ENCODE assay signal across 8 cellular contexts in genomic region chr17:76500074-76500744, GRCh38. TPM values are rescaled to one million over a fixed set of nuclear protein-coding genes. Genes with fewer than 3 reads are reported as not detected.
DNase-seq lines count a peak whose midpoint lies in the region; ATAC-seq and TF ChIP-seq lines count a peak whose summit lies in the region.

No MANE protein-coding gene starts in this region.

- H3K27ac Mint-ChIP-seq in CD14-positive monocyte (peak overlapping the region; percentile 88 to 96 (median 94)), naive B cell (peak overlapping the region; percentile 0 to 98 (median 93))

- H3K27me3 Mint-ChIP-seq in CD14-positive monocyte (ENCODE audit: low read depth in 3 of 3) (peaks cover 0 to 2% (median 0%) of the 10 kb centered on the region in 3 donors), naive B cell (no peaks in the 10 kb centered on the region)

- ATAC-seq in naive B cell (ENCODE audit: low read depth in 2 of 2): no peak
- ATAC-seq in HG02798 (IDR thresholded peaks at IDR 0.05; ENCODE audit: poor library complexity, unreplicated experiment): no peak
- no peak for ATAC-seq in HG03521 (IDR thresholded peaks at IDR 0.05; ENCODE audit: unreplicated experiment)

- intact Hi-C loops in CD14-positive monocyte (cut with micrococcal nuclease): loop anchor here in 1 of 2 donors (10.0 kb wide), 2 partner anchors 115 to 215 kb away; partner anchors contain the start of genes MXRA7 and SPHK1

- H3K4me1 Mint-ChIP-seq in CD14-positive monocyte (peaks cover 82% of the 10 kb centered on the region), naive B cell (peaks cover 65 to 68% (median 66%) of the 10 kb centered on the region in 3 donors)

- no peaks in the 10 kb centered on the region for H3K27me3 ChIP-seq in WERI-Rb-1 (ENCODE audit: insufficient read depth, low read depth, severe bottlenecking)

- peak; percentile 74 for DNase-seq in CD14-positive monocyte (ENCODE audit: low spot score)
- no peak for DNase-seq in LNCaP clone FGC (ENCODE audit: low read depth)
- no peak for DNase-seq in caudate nucleus (lab: John Stamatoyannopoulos, UW)
- no peak for DNase-seq in naive B cell
- DNase-seq in WERI-Rb-1: no peak
- DNase-seq in cerebellar nuclear complex (lab: John Stamatoyannopoulos, UW): no peak

- H3K4me3 ChIP-seq in LNCaP clone FGC (ENCODE audit: low read depth, low read length): peak overlapping the region; percentile 80
- H3K4me3 ChIP-seq in WERI-Rb-1 (ENCODE audit: low read depth, low read length): no peak overlapping the region

- H3K9me3 Mint-ChIP-seq in CD14-positive monocyte (no peaks in the 10 kb centered on the region), naive B cell (no peaks in the 10 kb centered on the region)

- peak overlapping the region; percentile 91 for H3K27ac ChIP-seq in caudate nucleus (ENCODE audit: low read depth, low read length)
- H3K27ac ChIP-seq in WERI-Rb-1: no peak overlapping the region; the same call in 1 of the 2 replicates

- TF ChIP-seq CTCF in CD14-positive monocyte (IDR thresholded peaks at IDR 0.05) (no peak), LNCaP clone FGC (IDR thresholded peaks at IDR 0.05; ENCODE audit: control insufficient read depth, extremely low read depth, insufficient read depth) (no peak), WERI-Rb-1 (IDR thresholded peaks at IDR 0.05; ENCODE audit: low read depth, low read length) (no peak)

- H3K36me3 Mint-ChIP-seq in CD14-positive monocyte (peaks cover 40 to 42% of the 10 kb centered on the region in 2 donors), naive B cell (peaks cover 0 to 10% of the 10 kb centered on the region in 2 donors)

- no peaks in the 10 kb centered on the region for H3K36me3 ChIP-seq in WERI-Rb-1

- H3K4me3 Mint-ChIP-seq in CD14-positive monocyte: peak overlapping the region; percentile 87 to 95
- peak overlapping the region; percentile 84 to 100 (median 98) for H3K4me3 Mint-ChIP-seq in naive B cell

- H3K9me3 ChIP-seq in WERI-Rb-1 (ENCODE audit: severe bottlenecking): no peaks in the 10 kb centered on the region

RNA-seq across cellular contexts. Expression of gene RHBDF2, which starts 1.0 kb away (rescaled TPM):
- 10 to 100 TPM; 36.9 to 68.6 TPM for polyA plus RNA-seq in CD14-positive monocyte
- 100 to 1,000 TPM in 1 of 6 donors, 10 to 100 TPM in 5; 44.0 to 148 (median 51.7) TPM for polyA plus RNA-seq in naive B cell (ENCODE audit: low read depth in 6 of 6)

RNA-seq across cellular contexts. Expression of gene AANAT, which starts 32.8 kb away (rescaled TPM):
- polyA plus RNA-seq in CD14-positive monocyte (not detected), naive B cell (ENCODE audit: low read depth in 6 of 6) (1 to 10 TPM in 1 of 6 donors, under 1 TPM in 2, not detected in 3; 0.24 to 1.2 (median 0.43) TPM)

RNA-seq across cellular contexts. Expression of gene CYGB, which starts 37.3 kb away (rescaled TPM):
- not detected for polyA plus RNA-seq in CD14-positive monocyte
- 1 to 10 TPM in 2 of 6 donors, under 1 TPM in 4; 0.21 to 2.4 (median 0.79) TPM for polyA plus RNA-seq in naive B cell (ENCODE audit: low read depth in 6 of 6)

RNA-seq across cellular contexts. Expression of gene PRCD, which starts 39.6 kb away (rescaled TPM):
- not detected for polyA plus RNA-seq in CD14-positive monocyte
- 10 to 100 TPM; 21.6 to 54.4 (median 34.3) TPM for polyA plus RNA-seq in naive B cell (ENCODE audit: low read depth in 6 of 6)

RNA-seq across cellular contexts. Expression of gene UBE2O, which starts 47.3 kb away (rescaled TPM):
- 1 to 10 TPM; 1.3 to 4.5 TPM for polyA plus RNA-seq in CD14-positive monocyte
- 10 to 100 TPM; 11.0 to 26.0 (median 16.4) TPM for polyA plus RNA-seq in naive B cell (ENCODE audit: low read depth in 6 of 6)
